ENCODE assay signal across 7 cellular contexts in the genomic region with DNA sequence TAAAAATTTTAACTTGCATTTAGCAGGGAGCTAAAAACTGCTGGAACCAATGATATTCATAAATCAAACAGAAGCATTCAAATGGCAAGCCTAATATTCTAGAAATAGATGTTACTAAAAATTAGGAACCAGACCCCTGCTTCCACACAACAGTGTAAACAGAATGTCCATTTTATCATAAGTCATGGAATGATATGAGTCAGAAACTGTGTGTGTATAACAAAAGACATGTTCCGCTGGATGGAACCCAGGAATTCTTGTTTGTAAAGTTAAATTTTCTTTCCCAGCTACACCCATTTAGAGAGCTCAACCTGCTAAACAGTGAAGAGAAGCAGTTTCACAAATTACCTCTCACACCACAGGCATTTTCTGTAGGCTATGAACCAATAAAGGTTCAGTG.
A peak's percentile ranks its signal among the peaks of the same experiment; 100 is the strongest.
DNase-seq lines count a peak whose midpoint lies in the region; FAIRE-seq and TF ChIP-seq lines count a peak whose summit lies in the region.
"Not testable (repeated sequence)": the region's sequence is repeated elsewhere in the genome, so short reads cannot be mapped to it uniquely, and the experiment has no call there.

No MANE protein-coding gene starts in this region.

- not testable (repeated sequence) for H3K27me3 Mint-ChIP-seq in progenitor cell of endocrine pancreas

- H3K4me3 Mint-ChIP-seq in progenitor cell of endocrine pancreas (ENCODE audit: low read depth) = not testable (repeated sequence)

- H3K36me3 Mint-ChIP-seq in progenitor cell of endocrine pancreas (ENCODE audit: insufficient read depth) = not testable (repeated sequence)

- not testable (repeated sequence) for H3K4me3 ChIP-seq in astrocyte of the cerebellum (ENCODE audit: low read depth, low read length)

- DNase-seq in ELR (ENCODE audit: low read depth) (peak; percentile 56), RCC 7860 (ENCODE audit: low spot score) (peak; percentile 65), astrocyte of the cerebellum (ENCODE audit: low read depth) (peak; percentile 27), dedifferentiated amniotic fluid mesenchymal stem cell (ENCODE audit: extremely low spot score) (peak; percentile 16), fibroblast of peridontal ligament (ENCODE audit: extremely low read depth) (peak; percentile 75), kidney glomerular epithelial cell (lab: John Stamatoyannopoulos, UW) (peak; percentile 92)
- DNase-seq in progenitor cell of endocrine pancreas (ENCODE audit: low spot score, unreplicated experiment) = not testable (repeated sequence)

- peak overlapping the region; percentile 41 for H3K27ac Mint-ChIP-seq in progenitor cell of endocrine pancreas

- not testable (repeated sequence) for TF ChIP-seq CTCF in astrocyte of the cerebellum (IDR thresholded peaks at IDR 0.05; ENCODE audit: low read depth, low read length, missing control alignments); progenitor cell of endocrine pancreas (IDR thresholded peaks at IDR 0.05; ENCODE audit: unreplicated experiment)

- not testable (repeated sequence) for H3K4me1 Mint-ChIP-seq in progenitor cell of endocrine pancreas (ENCODE audit: low read depth)

- H3K9me3 Mint-ChIP-seq in progenitor cell of endocrine pancreas (ENCODE audit: low read depth) = not testable (repeated sequence)

- peak; percentile 91 for FAIRE-seq in RCC 7860 (lab: Jason Lieb, UNC)

- in situ Hi-C loops in astrocyte of the cerebellum (cut with HindIII; ENCODE audit: low sequenced_read_pairs) = not testable (repeated sequence)
